19 cellular contexts compared by ENCODE assay signal in the genomic region with DNA sequence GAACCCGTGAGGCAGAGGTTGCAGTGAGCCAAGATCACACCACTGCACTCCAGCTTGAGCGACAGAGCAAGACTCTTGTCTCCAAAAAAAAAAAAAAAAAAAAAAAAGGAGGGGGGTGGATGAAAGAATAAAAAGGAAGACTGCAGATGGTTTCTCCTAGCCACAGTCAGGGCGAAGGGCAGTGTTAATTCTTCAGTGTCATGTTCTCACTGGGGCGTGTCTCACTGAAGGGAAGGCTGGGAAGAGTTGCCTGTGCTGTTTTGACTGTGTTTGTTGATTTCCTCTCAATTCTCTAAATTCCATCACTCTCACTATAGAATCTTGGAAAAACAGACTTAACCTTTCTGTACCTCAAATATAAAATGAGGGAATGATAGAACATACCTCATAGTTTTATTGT.
DNase-seq lines count a peak whose midpoint lies in the region; ATAC-seq and TF ChIP-seq lines count a peak whose summit lies in the region.
"Had no signal": no experiment of that assay in that cellular context is flagged by ENCODE, and none has a peak within 500 bp of the region (broad histone marks: within the 10 kb centered on the region; RNA-seq: fewer than 3 reads in every experiment).

No MANE protein-coding gene starts in this region.

- CTCF ChIA-PET in PC-3 (lab: Charles Lee): no interaction called here

- H3K27me3 ChIP-seq in HAP-1 (ENCODE audit: low read depth) (no peaks in the 10 kb centered on the region), PC-3 (ENCODE audit: low read length) (no peaks in the 10 kb centered on the region), hepatocyte (no peaks in the 10 kb centered on the region), thyroid gland (no peaks in the 10 kb centered on the region)
- H3K27me3 ChIP-seq: BE2C, gastroesophageal sphincter had no signal

- ATAC-seq in PC-3: peak; percentile 47
- ATAC-seq in HG03159 (IDR thresholded peaks at IDR 0.05; ENCODE audit: unreplicated experiment): no peak
- ATAC-seq in GM19035 (IDR thresholded peaks at IDR 0.05; ENCODE audit: unreplicated experiment): no peak
- ATAC-seq: esophagus mucosa, gastroesophageal sphincter, K562 had no signal

- H3K9me3 ChIP-seq in HAP-1 (no peaks in the 10 kb centered on the region), PC-3 (ENCODE audit: low read length) (no peaks in the 10 kb centered on the region), hepatocyte (ENCODE audit: low read depth) (no peaks in the 10 kb centered on the region), thyroid gland (no peaks in the 10 kb centered on the region)
- H3K9me3 ChIP-seq: BE2C, gastroesophageal sphincter, left ventricle myocardium inferior, thoracic aorta had no signal

- H3K4me2 ChIP-seq in PC-3 (ENCODE audit: low read length): no peak overlapping the region
- no peak overlapping the region for H3K4me2 ChIP-seq in hepatocyte

- no peak for TF ChIP-seq POLR2A in thyroid gland (IDR thresholded peaks at IDR 0.05)

- DNase-seq in HAP-1 (ENCODE audit: low spot score in 2 of 2): peak; percentile 65 to 72
- peak; percentile 49 for DNase-seq in PC-3
- peak; percentile 52 for DNase-seq in hepatocyte (ENCODE audit: low spot score)
- peak; percentile 7 to 20 for DNase-seq in thyroid gland
- no peak for DNase-seq in T1000 (lab: John Stamatoyannopoulos, UW)
- DNase-seq: activated CD4-positive, alpha-beta T cell treated with anti-CD3 and anti-CD28 coated beads, Interleukin-2, amount 50 U/mL, for 48 hours; activated gamma-delta T cell treated with Interleukin-2 at 50 U/mL for 16 hours; BE2C; central memory CD4-positive, alpha-beta T cell; left ventricle myocardium inferior; NCI-H1930; SHP77 treated with DMSO at 0.1 percent for 48 hours; T-helper 1 cell had no signal

- BruUV-seq in PC-3 (replicated peaks; lab: Mats Ljungman, UMichigan): no TSS peak

- H3K4me3 ChIP-seq in HAP-1 (no peak overlapping the region), PC-3 (ENCODE audit: low read length) (no peak overlapping the region), hepatocyte (no peak overlapping the region), thyroid gland (replicated peaks in 1 of 3) (no peak overlapping the region)
- H3K4me3 ChIP-seq: gastroesophageal sphincter, K562, left ventricle myocardium inferior, thoracic aorta had no signal

- H3K9me2 ChIP-seq in PC-3 (replicated peaks; ENCODE audit: low read length) (no peaks in the 10 kb centered on the region), hepatocyte (replicated peaks; ENCODE audit: insufficient read depth) (no peaks in the 10 kb centered on the region)

- POLR2A ChIA-PET in PC-3 (lab: Charles Lee; ENCODE audit: unreplicated experiment): no interaction called here

- H2AFZ ChIP-seq in PC-3 (ENCODE audit: low read length) (no peak overlapping the region), hepatocyte (no peak overlapping the region)

- H3K4me1 ChIP-seq in HAP-1 (peaks cover 47% of the 10 kb centered on the region), PC-3 (ENCODE audit: insufficient read depth, low read length) (peaks cover 40% of the 10 kb centered on the region), hepatocyte (ENCODE audit: insufficient read depth) (peaks cover 25% of the 10 kb centered on the region), thyroid gland (peaks cover 6 to 9% of the 10 kb centered on the region in 2 donors)
- H3K4me1 ChIP-seq: BE2C, left ventricle myocardium inferior had no signal

- no peaks in the 10 kb centered on the region for H3F3A ChIP-seq in PC-3 (ENCODE audit: low read length, unreplicated experiment)

- TF ChIP-seq CTCF in PC-3 (conservative IDR thresholded peaks at IDR 0.05; ENCODE audit: low read depth, low read length) (no peak), hepatocyte (IDR thresholded peaks at IDR 0.05; ENCODE audit: poor library complexity) (no peak), thyroid gland (IDR thresholded peaks at IDR 0.05) (no peak)

- H4K20me1 ChIP-seq in PC-3 (ENCODE audit: low read length): no peaks in the 10 kb centered on the region
- H4K20me1 ChIP-seq in hepatocyte (ENCODE audit: insufficient read depth, poor library complexity, severe bottlenecking): no peaks in the 10 kb centered on the region

- no peaks in the 10 kb centered on the region for H3K79me2 ChIP-seq in PC-3 (ENCODE audit: low read length)
- H3K79me2 ChIP-seq in hepatocyte: no peaks in the 10 kb centered on the region

- no peak overlapping the region for H3K27ac ChIP-seq in PC-3 (ENCODE audit: low read length)
- peak overlapping the region; percentile 48 for H3K27ac ChIP-seq in hepatocyte
- no peak overlapping the region for H3K27ac ChIP-seq in thyroid gland
- H3K27ac ChIP-seq: gastroesophageal sphincter, left ventricle myocardium inferior, thoracic aorta had no signal

- WGBS in hepatocyte (ENCODE audit: low lambda C conversion rate, missing lambda C conversion rate): 59% methylated on average over 4 of the region's 4 CpGs
- 43 to 62% methylated on average over 4 of the region's 4 CpGs for WGBS in thyroid gland, 2 donors

- intact Hi-C loops in PC-3 (cut with micrococcal nuclease): loop anchor here (5.0 kb wide), 1 partner anchor 74 kb away; a partner anchor contains a TSS
- intact Hi-C loops in thyroid gland (cut with DNase I): no loop called here

- no peak overlapping the region for H3K9ac ChIP-seq in PC-3 (ENCODE audit: low read length)

- in situ Hi-C loops in HAP-1 (cut with MboI; ENCODE audit: low sequenced_read_pairs): no loop called here

- no peaks in the 10 kb centered on the region for H3K36me3 ChIP-seq in HAP-1 (replicated peaks)
- no peaks in the 10 kb centered on the region for H3K36me3 ChIP-seq in PC-3 (ENCODE audit: low read depth, low read length)
- H3K36me3 ChIP-seq in hepatocyte (replicated peaks; ENCODE audit: insufficient read depth, low read depth): no peaks in the 10 kb centered on the region
- no peaks in the 10 kb centered on the region for H3K36me3 ChIP-seq in thyroid gland
- H3K36me3 ChIP-seq: BE2C, gastroesophageal sphincter, left ventricle myocardium inferior, thoracic aorta had no signal
